ENCODE assay signal across 2 cellular contexts in the genomic region with DNA sequence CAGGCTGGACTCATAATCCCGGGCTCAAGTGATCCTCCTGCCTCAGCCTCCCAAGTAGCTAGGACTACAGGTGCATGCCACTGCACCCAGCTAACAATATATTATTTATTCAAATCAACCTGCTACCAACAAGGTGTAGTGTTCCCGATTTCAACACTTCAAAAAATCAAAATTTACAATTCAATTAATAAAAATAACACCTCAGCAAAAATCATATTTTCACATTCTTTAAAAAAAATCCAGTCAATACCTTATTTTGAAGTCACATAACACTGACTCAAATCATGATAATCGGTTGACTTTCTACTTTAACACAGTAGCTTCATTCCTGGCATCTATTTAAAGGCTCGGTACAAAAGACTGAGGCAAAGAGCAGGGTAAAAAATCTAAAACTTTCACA.
A peak's percentile ranks its signal among the peaks of the same experiment; 100 is the strongest.
TF ChIP-seq lines count a peak whose summit lies in the region.

No MANE protein-coding gene starts in this region.

TF ChIP-seq in HepG2, 621 proteins besides CTCF, POLR2A, EP300 and RAD21:
- TF ChIP-seq SOX13 (IDR thresholded peaks at IDR 0.05) (no peak), SOX13 (CRISPR knock-in tag; conservative IDR thresholded peaks at IDR 0.05 in 1 of 2, IDR thresholded peaks at IDR 0.05 in 1 of 2) (no peak), MAFK (conservative IDR thresholded peaks at IDR 0.05 in 1 of 2, IDR thresholded peaks at IDR 0.05 in 1 of 2; ENCODE audit: low read length in 2 of 2) (peak; percentile 81 to 92), MAFF (IDR thresholded peaks at IDR 0.05; ENCODE audit: low read depth, low read length) (peak; percentile 85), SOX5 (CRISPR knock-in tag; IDR thresholded peaks at IDR 0.05; ENCODE audit: borderline replicate concordance) (no peak), MYC (CRISPR knock-in tag; IDR thresholded peaks at IDR 0.05; ENCODE audit: borderline replicate concordance) (no peak)
- TF ChIP-seq, protein P1, sequence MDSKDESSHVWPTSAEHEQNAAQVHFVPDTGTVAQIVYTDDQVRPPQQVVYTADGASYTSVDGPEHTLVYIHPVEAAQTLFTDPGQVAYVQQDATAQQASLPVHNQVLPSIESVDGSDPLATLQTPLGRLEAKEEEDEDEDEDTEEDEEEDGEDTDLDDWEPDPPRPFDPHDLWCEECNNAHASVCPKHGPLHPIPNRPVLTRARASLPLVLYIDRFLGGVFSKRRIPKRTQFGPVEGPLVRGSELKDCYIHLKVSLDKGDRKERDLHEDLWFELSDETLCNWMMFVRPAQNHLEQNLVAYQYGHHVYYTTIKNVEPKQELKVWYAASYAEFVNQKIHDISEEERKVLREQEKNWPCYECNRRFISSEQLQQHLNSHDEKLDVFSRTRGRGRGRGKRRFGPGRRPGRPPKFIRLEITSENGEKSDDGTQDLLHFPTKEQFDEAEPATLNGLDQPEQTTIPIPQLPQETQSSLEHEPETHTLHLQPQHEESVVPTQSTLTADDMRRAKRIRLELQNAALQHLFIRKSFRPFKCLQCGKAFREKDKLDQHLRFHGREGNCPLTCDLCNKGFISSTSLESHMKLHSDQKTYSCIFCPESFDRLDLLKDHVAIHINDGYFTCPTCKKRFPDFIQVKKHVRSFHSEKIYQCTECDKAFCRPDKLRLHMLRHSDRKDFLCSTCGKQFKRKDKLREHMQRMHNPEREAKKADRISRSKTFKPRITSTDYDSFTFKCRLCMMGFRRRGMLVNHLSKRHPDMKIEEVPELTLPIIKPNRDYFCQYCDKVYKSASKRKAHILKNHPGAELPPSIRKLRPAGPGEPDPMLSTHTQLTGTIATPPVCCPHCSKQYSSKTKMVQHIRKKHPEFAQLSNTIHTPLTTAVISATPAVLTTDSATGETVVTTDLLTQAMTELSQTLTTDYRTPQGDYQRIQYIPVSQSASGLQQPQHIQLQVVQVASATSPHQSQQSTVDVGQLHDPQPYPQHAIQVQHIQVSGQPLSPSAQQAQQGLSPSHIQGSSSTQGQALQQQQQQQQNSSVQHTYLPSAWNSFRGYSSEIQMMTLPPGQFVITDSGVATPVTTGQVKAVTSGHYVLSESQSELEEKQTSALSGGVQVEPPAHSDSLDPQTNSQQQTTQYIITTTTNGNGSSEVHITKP (CRISPR knock-in tag; IDR thresholded peaks at IDR 0.05; ENCODE audit: low read depth) = no peak
- TF ChIP-seq, protein P2, sequence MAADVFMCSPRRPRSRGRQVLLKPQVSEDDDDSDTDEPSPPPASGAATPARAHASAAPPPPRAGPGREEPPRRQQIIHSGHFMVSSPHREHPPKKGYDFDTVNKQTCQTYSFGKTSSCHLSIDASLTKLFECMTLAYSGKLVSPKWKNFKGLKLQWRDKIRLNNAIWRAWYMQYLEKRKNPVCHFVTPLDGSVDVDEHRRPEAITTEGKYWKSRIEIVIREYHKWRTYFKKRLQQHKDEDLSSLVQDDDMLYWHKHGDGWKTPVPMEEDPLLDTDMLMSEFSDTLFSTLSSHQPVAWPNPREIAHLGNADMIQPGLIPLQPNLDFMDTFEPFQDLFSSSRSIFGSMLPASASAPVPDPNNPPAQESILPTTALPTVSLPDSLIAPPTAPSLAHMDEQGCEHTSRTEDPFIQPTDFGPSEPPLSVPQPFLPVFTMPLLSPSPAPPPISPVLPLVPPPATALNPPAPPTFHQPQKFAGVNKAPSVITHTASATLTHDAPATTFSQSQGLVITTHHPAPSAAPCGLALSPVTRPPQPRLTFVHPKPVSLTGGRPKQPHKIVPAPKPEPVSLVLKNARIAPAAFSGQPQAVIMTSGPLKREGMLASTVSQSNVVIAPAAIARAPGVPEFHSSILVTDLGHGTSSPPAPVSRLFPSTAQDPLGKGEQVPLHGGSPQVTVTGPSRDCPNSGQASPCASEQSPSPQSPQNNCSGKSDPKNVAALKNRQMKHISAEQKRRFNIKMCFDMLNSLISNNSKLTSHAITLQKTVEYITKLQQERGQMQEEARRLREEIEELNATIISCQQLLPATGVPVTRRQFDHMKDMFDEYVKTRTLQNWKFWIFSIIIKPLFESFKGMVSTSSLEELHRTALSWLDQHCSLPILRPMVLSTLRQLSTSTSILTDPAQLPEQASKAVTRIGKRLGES (CRISPR knock-in tag; IDR thresholded peaks at IDR 0.05; ENCODE audit: borderline replicate concordance) = no peak
TF ChIP-seq in HepG2: peak in this region for 2.

TF ChIP-seq in WTC11, 78 proteins besides CTCF, POLR2A, EP300 and RAD21:
- TF ChIP-seq ZNF121 (CRISPR knock-in tag; IDR thresholded peaks at IDR 0.05) (0 out of 2 replicates have a peak, but pooled peaks have one; percentile 20), IRF2 (CRISPR knock-in tag; IDR thresholded peaks at IDR 0.05; ENCODE audit: borderline replicate concordance, low read depth) (no peak)
